In genomic region chr1:65254320-65255087, GRCh38 we compare ENCODE assay signal across 8 cellular contexts. TPM values are rescaled to one million over a fixed set of nuclear protein-coding genes. Genes with fewer than 3 reads are reported as not detected.
A peak's percentile ranks its signal among the peaks of the same experiment; 100 is the strongest.
DNase-seq lines count a peak whose midpoint lies in the region; ATAC-seq and TF ChIP-seq lines count a peak whose summit lies in the region.

No MANE protein-coding gene starts in this region.

- H3K4me3 ChIP-seq in liver (ENCODE audit: low read depth in 1 of 3, low read length in 3 of 3), result peak overlapping the region; percentile 59 to 82 (median 81)

- peak; percentile 62 for TF ChIP-seq POLR2A in GM18951 (IDR thresholded peaks at IDR 0.05; ENCODE audit: extremely low read depth, insufficient read depth, insufficient read length)

- ATAC-seq in HG03139 (IDR thresholded peaks at IDR 0.05; ENCODE audit: unreplicated experiment), result peak; percentile 97

- DNase-seq in AML-193 (lab: John Stamatoyannopoulos, UW) (peak; percentile 59 to 65), NCI-H345 (lab: John Stamatoyannopoulos, UW) (peak; percentile 92)
- DNase-seq in activated CD4-positive, alpha-beta T cell treated with anti-CD3 and anti-CD28 coated beads for 4 hours, result peak; percentile 83
- peak; percentile 83 for DNase-seq in stimulated activated CD4-positive, alpha-beta T cell treated with anti-CD3 and anti-CD28 coated beads, Interleukin-4, amount 100 ng/mL, for 24 hours

- no peak for TF ChIP-seq CTCF in liver (IDR thresholded peaks at IDR 0.05; ENCODE audit: low read depth, low read length, missing input control)

- H3K36me3 ChIP-seq in liver (ENCODE audit: control insufficient read depth in 4 of 4, insufficient read depth in 3 of 4, low read depth in 1 of 4, low read length in 3 of 4), result no peaks in the 10 kb centered on the region

- WGBS in liver, result under 1% methylated on average over 92 of the region's 92 CpGs

- peaks cover 0 to 15% (median 10%) of the 10 kb centered on the region in 4 donors for H3K4me1 ChIP-seq in liver (ENCODE audit: control insufficient read depth in 4 of 4, insufficient read depth in 4 of 4, low read length in 3 of 4)

- H3K27ac ChIP-seq in cingulate gyrus (ENCODE audit: low read depth, low read length) (peak overlapping the region; percentile 99), liver (ENCODE audit: low read depth in 1 of 2, low read length in 2 of 2) (no peak overlapping the region)

- no peaks in the 10 kb centered on the region for H3K27me3 ChIP-seq in liver (ENCODE audit: control insufficient read depth in 4 of 4, insufficient read depth in 4 of 4, low read length in 3 of 4)

- in situ Hi-C loops in GM18951 (cut with MboI; ENCODE audit: low sequenced_read_pairs, unreplicated experiment), result no loop called here

- no peaks in the 10 kb centered on the region for H3K9me3 ChIP-seq in liver (ENCODE audit: control insufficient read depth in 4 of 4, low read length in 3 of 4)

- no peak for TF ChIP-seq RAD21 in liver (IDR thresholded peaks at IDR 0.05)

- peak overlapping the region; percentile 20 to 33 for H3K9ac ChIP-seq in liver (ENCODE audit: low read depth in 1 of 2, low read length in 2 of 2)

TF ChIP-seq in liver, 16 proteins besides CTCF, POLR2A, EP300 and RAD21:
- TF ChIP-seq GABPA (IDR thresholded peaks at IDR 0.05 in 1 of 2, conservative IDR thresholded peaks at IDR 0.05 in 1 of 2) (no peak), JUND (IDR thresholded peaks at IDR 0.05) (no peak), ATF3 (IDR thresholded peaks at IDR 0.05) (no peak), FOXA1 (IDR thresholded peaks at IDR 0.05) (no peak), RXRA (IDR thresholded peaks at IDR 0.05) (no peak), HNF4G (IDR thresholded peaks at IDR 0.05) (no peak), REST (IDR thresholded peaks at IDR 0.05) (no peak), SP1 (IDR thresholded peaks at IDR 0.05) (no peak), YY1 (IDR thresholded peaks at IDR 0.05) (no peak), TAF1 (conservative IDR thresholded peaks at IDR 0.05) (no peak), FOXA2 (IDR thresholded peaks at IDR 0.05) (no peak)

RNA-seq across cellular contexts. Expression of gene DNAJC6, which starts 54.8 kb away (rescaled TPM):
- total RNA-seq in liver, result 10 to 100 TPM in 1 of 2 donors, under 1 TPM in 1; 0.25 to 35.0 TPM
- polyA plus RNA-seq in liver, result under 1 TPM; 0.15 to 0.35 TPM
